Comparison of ENCODE assay signal across 15 cellular contexts in genomic region chr18:45398448-45398847, GRCh38.
DNase-seq lines count a peak whose midpoint lies in the region; ATAC-seq lines count a peak whose summit lies in the region.
"Had no signal": no experiment of that assay in that cellular context is flagged by ENCODE, and none has a peak within 500 bp of the region (broad histone marks: within the 10 kb centered on the region; RNA-seq: fewer than 3 reads in every experiment).

No MANE protein-coding gene starts in this region.

- peak; percentile 46 to 57 for ATAC-seq in activated T-cell treated with anti-CD3 and anti-CD28 coated beads, Interleukin-2, amount 50 U/mL, for 72 hours (replicated peaks in 1 of 2)
- ATAC-seq in stimulated activated effector memory CD8-positive, alpha-beta T cell treated with anti-CD3 and anti-CD28 coated beads, Interleukin-12 subunit alpha, Interleukin-12 subunit beta, amount 100 ng/mL, for 72 hours = no peak
- no peak for ATAC-seq in GM21515 (IDR thresholded peaks at IDR 0.05; ENCODE audit: unreplicated experiment)
- ATAC-seq: HCT116 had no signal

- no peaks in the 10 kb centered on the region for H3K36me3 Mint-ChIP-seq in activated T-cell treated with anti-CD3 and anti-CD28 coated beads, Interleukin-2, amount 50 U/mL, for 72 hours (ENCODE audit: insufficient read depth in 2 of 2)
- H3K36me3 Mint-ChIP-seq in stimulated activated effector memory CD8-positive, alpha-beta T cell treated with anti-CD3 and anti-CD28 coated beads, Interleukin-12 subunit alpha, Interleukin-12 subunit beta, amount 100 ng/mL, for 72 hours = no peaks in the 10 kb centered on the region
- H3K36me3 Mint-ChIP-seq: CD8-positive, alpha-beta memory T cell had no signal

- H3K27ac Mint-ChIP-seq in activated T-cell treated with anti-CD3 and anti-CD28 coated beads, Interleukin-2, amount 50 U/mL, for 72 hours = no peak overlapping the region
- no peak overlapping the region for H3K27ac Mint-ChIP-seq in stimulated activated effector memory CD8-positive, alpha-beta T cell treated with anti-CD3 and anti-CD28 coated beads, Interleukin-12 subunit alpha, Interleukin-12 subunit beta, amount 100 ng/mL, for 72 hours
- H3K27ac Mint-ChIP-seq: CD8-positive, alpha-beta memory T cell had no signal

- H3K4me3 Mint-ChIP-seq in activated T-cell treated with anti-CD3 and anti-CD28 coated beads, Interleukin-2, amount 50 U/mL, for 72 hours = no peak overlapping the region
- H3K4me3 Mint-ChIP-seq in stimulated activated effector memory CD8-positive, alpha-beta T cell treated with anti-CD3 and anti-CD28 coated beads, Interleukin-12 subunit alpha, Interleukin-12 subunit beta, amount 100 ng/mL, for 72 hours = no peak overlapping the region
- H3K4me3 Mint-ChIP-seq: CD8-positive, alpha-beta memory T cell had no signal

- no peaks in the 10 kb centered on the region for H3K9me3 Mint-ChIP-seq in activated T-cell treated with anti-CD3 and anti-CD28 coated beads, Interleukin-2, amount 50 U/mL, for 72 hours
- H3K9me3 Mint-ChIP-seq in stimulated activated effector memory CD8-positive, alpha-beta T cell treated with anti-CD3 and anti-CD28 coated beads, Interleukin-12 subunit alpha, Interleukin-12 subunit beta, amount 100 ng/mL, for 72 hours = no peaks in the 10 kb centered on the region

- H3K27me3 Mint-ChIP-seq in activated T-cell treated with anti-CD3 and anti-CD28 coated beads, Interleukin-2, amount 50 U/mL, for 72 hours (ENCODE audit: low read depth) = peaks cover 32% of the 10 kb centered on the region

- no peak for DNase-seq in activated T-cell treated with anti-CD3 and anti-CD28 coated beads, Interleukin-2, amount 50 U/mL, for 72 hours
- no peak for DNase-seq in activated T-cell treated with anti-CD3 and anti-CD28 coated beads, Interleukin-2, amount 50 U/mL, for 48 hours
- DNase-seq in RPMI7951 (ENCODE audit: low read depth) (peak; percentile 53), epithelial cell of prostate (ENCODE audit: low read depth, low spot score) (no peak), iPS-NIHi11 (ENCODE audit: low spot score) (no peak), NCI-H1105 (lab: John Stamatoyannopoulos, UW) (no peak)
- DNase-seq in stimulated activated effector memory CD8-positive, alpha-beta T cell treated with anti-CD3 and anti-CD28 coated beads, Interleukin-12 subunit alpha, Interleukin-12 subunit beta, amount 100 ng/mL, for 72 hours (ENCODE audit: low spot score in 2 of 2) = no peak
- DNase-seq: AML-193; Caco-2; CD8-positive, alpha-beta memory T cell had no signal

- peak overlapping the region; percentile 77 for H3K27ac ChIP-seq in epithelial cell of prostate
- H3K27ac ChIP-seq: 22Rv1, BLaER1, HL-60 had no signal

- H3K4me1 Mint-ChIP-seq in activated T-cell treated with anti-CD3 and anti-CD28 coated beads, Interleukin-2, amount 50 U/mL, for 72 hours (ENCODE audit: low read depth) = no peaks in the 10 kb centered on the region
- no peaks in the 10 kb centered on the region for H3K4me1 Mint-ChIP-seq in stimulated activated effector memory CD8-positive, alpha-beta T cell treated with anti-CD3 and anti-CD28 coated beads, Interleukin-12 subunit alpha, Interleukin-12 subunit beta, amount 100 ng/mL, for 72 hours
- H3K4me1 Mint-ChIP-seq: CD8-positive, alpha-beta memory T cell had no signal

Comparison
In these comparisons a context has a peak if more than half of its experiments do, and no peak if none do; other contexts are left out.
1. ATAC-seq: peak in activated T-cell treated with anti-CD3 and anti-CD28 coated beads, Interleukin-2, amount 50 U/mL, for 72 hours (2 of 2); none in stimulated activated effector memory CD8-positive, alpha-beta T cell treated with anti-CD3 and anti-CD28 coated beads, Interleukin-12 subunit alpha, Interleukin-12 subunit beta, amount 100 ng/mL, for 72 hours (single experiment) and GM21515 (single experiment).